In genomic region chr6:4664911-4665310, GRCh38 we compare ENCODE assay signal across 25 cellular contexts.
"Had no signal": no experiment of that assay in that cellular context is flagged by ENCODE, and none has a peak within 500 bp of the region (broad histone marks: within the 10 kb centered on the region; RNA-seq: fewer than 3 reads in every experiment).

No MANE protein-coding gene starts in this region.

- H3K36me3 ChIP-seq: cardiac muscle cell, neutrophil, pancreas, prostate gland, sigmoid colon, upper lobe of left lung, WERI-Rb-1 had no signal

- ATAC-seq: activated CD4-positive, CD25-positive, alpha-beta regulatory T cell treated with anti-CD3 and anti-CD28 coated beads, Interleukin-2, amount 50 U/mL, for 24 hours; esophagus mucosa; foreskin keratinocyte; stimulated activated effector memory CD8-positive, alpha-beta T cell treated with anti-CD3 and anti-CD28 coated beads, Interleukin-12 subunit alpha, Interleukin-12 subunit beta, amount 100 ng/mL, for 72 hours; T-helper 17 cell had no signal

- H3K27me3 ChIP-seq: cardiac muscle cell, foreskin keratinocyte, neutrophil, pancreas, sigmoid colon, upper lobe of left lung had no signal

- H3K4me1 ChIP-seq: foreskin keratinocyte, pancreas, prostate gland, upper lobe of left lung had no signal

- H3K9me3 ChIP-seq: neutrophil, pancreas, prostate gland, sigmoid colon, upper lobe of left lung had no signal

- H3K4me3 ChIP-seq: cardiac muscle cell, pancreas, prostate gland, sigmoid colon, upper lobe of left lung had no signal

- H3K27ac ChIP-seq: cardiac muscle cell, foreskin keratinocyte, neutrophil, pancreas, prostate gland, sigmoid colon, upper lobe of left lung, WERI-Rb-1 had no signal

- FAIRE-seq: pancreas, small intestine had no signal

- DNase-seq: activated CD4-positive, alpha-beta T cell treated with anti-CD3 and anti-CD28 coated beads for 48 hours; activated CD4-positive, alpha-beta T cell treated with anti-CD3 and anti-CD28 coated beads, Interleukin-2, amount 50 U/mL, for 48 hours; activated CD8-positive, alpha-beta memory T cell treated with anti-CD3 and anti-CD28 coated beads for 24 hours; activated effector memory CD4-positive, alpha-beta T cell treated with Interleukin-2 at 50 U/mL for 16 hours; activated naive CD4-positive, alpha-beta T cell treated with Interleukin-2 at 50 U/mL for 16 hours; cortex of kidney; endodermal cell; islet precursor cell; naive B cell; nephron progenitor cell; pancreas; small intestine; stimulated activated CD4-positive, alpha-beta T cell treated with anti-CD3 and anti-CD28 coated beads, Interleukin-4, amount 100 ng/mL, for 24 hours; T-helper 17 cell; T1000; upper lobe of left lung; WERI-Rb-1 had no signal
